In genomic region chr9:93332317-93332716, GRCh38 we compare ENCODE assay signal across 9 cellular contexts.
"Had no signal": no experiment of that assay in that cellular context is flagged by ENCODE, and none has a peak within 500 bp of the region (broad histone marks: within the 10 kb centered on the region; RNA-seq: fewer than 3 reads in every experiment).

No MANE protein-coding gene starts in this region.

- ATAC-seq: HCT116, HepG2 had no signal

- H3K9ac ChIP-seq: GM23248 had no signal

- H3K27ac Mint-ChIP-seq: HFFc6, IgD-negative memory B cell had no signal

- H3K4me1 Mint-ChIP-seq: IgD-negative memory B cell had no signal

- H3K36me3 Mint-ChIP-seq: IgD-negative memory B cell had no signal

- H3K4me3 Mint-ChIP-seq: HFFc6, IgD-negative memory B cell had no signal

- H3K9me3 ChIP-seq: HAP-1 had no signal

- H3K36me3 ChIP-seq: HAP-1 had no signal

- H3K27ac ChIP-seq: GM23248, HL-60 had no signal

- H3K4me3 ChIP-seq: GM23248, HAP-1 had no signal

- DNase-seq: GM23248, GOT3, H7, HFFc6 had no signal
